In the genomic region with DNA sequence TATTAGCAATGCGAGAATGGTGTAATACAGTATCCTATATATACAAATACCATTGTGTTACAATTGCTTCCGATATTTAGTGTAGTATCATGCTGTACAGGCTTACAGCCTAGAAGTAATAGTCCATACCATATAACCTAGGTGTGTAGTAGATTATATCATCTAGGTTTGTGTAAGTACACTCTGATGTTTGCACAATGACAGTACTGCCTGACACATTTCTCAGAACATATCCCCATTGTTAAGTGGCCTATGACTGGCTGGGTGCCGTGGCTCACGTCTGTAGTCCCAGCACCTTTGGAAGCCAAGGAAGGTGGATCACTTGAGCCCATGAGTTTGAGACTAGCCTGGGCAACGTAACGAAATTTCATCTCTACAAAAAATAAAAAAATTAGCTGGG, we compare ENCODE assay signal across 24 cellular contexts.
DNase-seq lines count a peak whose midpoint lies in the region; ATAC-seq, FAIRE-seq and TF ChIP-seq lines count a peak whose summit lies in the region.
"Had no signal": no experiment of that assay in that cellular context is flagged by ENCODE, and none has a peak within 500 bp of the region (broad histone marks: within the 10 kb centered on the region; RNA-seq: fewer than 3 reads in every experiment).

No MANE protein-coding gene starts in this region.

- CTCF ChIA-PET in IMR-90 (lab: Yijun Ruan, JAX) = no interaction called here

- no peak overlapping the region for H2BK120ac ChIP-seq in IMR-90 (ENCODE audit: low read depth, low read length)

- no TSS peak for BruUV-seq in IMR-90 (replicated peaks; lab: Mats Ljungman, UMichigan)

- no peak overlapping the region for H4K5ac ChIP-seq in IMR-90 (ENCODE audit: low read depth, low read length)

- H3K4me1 Mint-ChIP-seq in immature natural killer cell = peaks cover 34 to 55% of the 10 kb centered on the region in 2 donors
- H3K4me1 Mint-ChIP-seq: B cell had no signal

- H3K14ac ChIP-seq in IMR-90 (replicated peaks; ENCODE audit: low read depth, low read length) = no peak overlapping the region

- no peak overlapping the region for H2BK15ac ChIP-seq in IMR-90 (ENCODE audit: low read depth, low read length)

- no peaks in the 10 kb centered on the region for H3K27me3 ChIP-seq in IMR-90 (ENCODE audit: control insufficient read depth, insufficient read depth, low read length)
- H3K27me3 ChIP-seq in transverse colon = no peaks in the 10 kb centered on the region
- H3K27me3 ChIP-seq in small intestine (ENCODE audit: control insufficient read depth in 2 of 2, insufficient read depth in 2 of 2, low read length in 2 of 2) = no peaks in the 10 kb centered on the region
- H3K27me3 ChIP-seq: BLaER1 had no signal

- POLR2A ChIA-PET in IMR-90 (lab: Charles Lee; ENCODE audit: unreplicated experiment) = no interaction called here

- H3K9me3 Mint-ChIP-seq in immature natural killer cell = peaks cover 0 to 5% (median 0%) of the 10 kb centered on the region in 6 donors
- H3K9me3 Mint-ChIP-seq: CD8-positive, alpha-beta T cell had no signal

- H3K27me3 Mint-ChIP-seq in immature natural killer cell (ENCODE audit: low read depth in 3 of 3) = peaks cover 0 to 1% (median 0%) of the 10 kb centered on the region in 3 donors
- H3K27me3 Mint-ChIP-seq: B cell; CD4-positive, CD25-positive, alpha-beta regulatory T cell had no signal

- intact Hi-C loops in IMR-90 (cut with micrococcal nuclease) = loop anchor here (5.0 kb wide), 1 partner anchor 43 kb away; no protein-coding TSS in a partner anchor
- intact Hi-C loops in left colon (cut with DNase I, micrococcal nuclease) = no loop called here
- intact Hi-C loops in transverse colon (cut with DNase I; ENCODE audit: low total_unique reads) = no loop called here

- no peak overlapping the region for H3K18ac ChIP-seq in IMR-90 (ENCODE audit: low read depth, low read length)

- no peak overlapping the region for H3K4me2 ChIP-seq in IMR-90 (ENCODE audit: low read depth, low read length)
- H3K4me2 ChIP-seq: BLaER1 had no signal

- H3K79me1 ChIP-seq in IMR-90 (ENCODE audit: low read depth in 1 of 2, low read length in 2 of 2) = peaks cover 3% of the 10 kb centered on the region in 2 experiments; a peak in 2 of 4 replicates

- H3K27ac ChIP-seq in IMR-90 (ENCODE audit: insufficient read depth, low read length) = no peak overlapping the region
- H3K27ac ChIP-seq in transverse colon = no peak overlapping the region
- H3K27ac ChIP-seq in small intestine (ENCODE audit: low read depth in 1 of 2, low read length in 1 of 2) = no peak overlapping the region
- H3K27ac ChIP-seq: 22Rv1, BLaER1, C4-2B, GM23248 had no signal

- H3K9me3 ChIP-seq in IMR-90 (ENCODE audit: control insufficient read depth, insufficient read depth, low read length) (no peaks in the 10 kb centered on the region), transverse colon (no peaks in the 10 kb centered on the region), small intestine (ENCODE audit: control insufficient read depth, low read depth) (no peaks in the 10 kb centered on the region)
- H3K9me3 ChIP-seq: Caco-2 had no signal

- TF ChIP-seq CTCF in IMR-90 (conservative IDR thresholded peaks at IDR 0.05; ENCODE audit: low read depth, low read length) (no peak), transverse colon (IDR thresholded peaks at IDR 0.05) (no peak)

- H3K4ac ChIP-seq in IMR-90 (ENCODE audit: low read depth, low read length) = no peak overlapping the region

- peak overlapping the region in 3 of 6 donors; percentile 3 to 82 (median 53) for H3K27ac Mint-ChIP-seq in immature natural killer cell
- H3K27ac Mint-ChIP-seq: B cell; CD4-positive, CD25-positive, alpha-beta regulatory T cell; CD8-positive, alpha-beta T cell had no signal

- TF ChIP-seq POLR2A in IMR-90 (IDR thresholded peaks at IDR 0.05; ENCODE audit: low read depth, low read length) (no peak), transverse colon (IDR thresholded peaks at IDR 0.05) (no peak)

- no peak overlapping the region for H3K23ac ChIP-seq in IMR-90 (ENCODE audit: low read depth, low read length)

- 100% methylated on average over 1 of the region's 6 CpGs; no CpG with 5 or more reads in 1 of the 2 experiments for WGBS in IMR-90 (ENCODE audit: extremely low coverage in 2 of 2, insufficient read length in 1 of 2), 2 experiments
- 82 to 83% methylated on average over 6 of the region's 6 CpGs for WGBS in transverse colon (ENCODE audit: low coverage in 1 of 2), 2 donors
- WGBS in small intestine, 3 donors = 79 to 95% (median 93%) methylated on average over 6 of the region's 6 CpGs

- peaks cover 3% of the 10 kb centered on the region; the same call in 1 of the 2 replicates for H3K36me3 ChIP-seq in IMR-90 (ENCODE audit: control insufficient read depth, insufficient read depth, low read length)
- H3K36me3 ChIP-seq in transverse colon = no peaks in the 10 kb centered on the region
- no peaks in the 10 kb centered on the region for H3K36me3 ChIP-seq in small intestine (ENCODE audit: control insufficient read depth in 2 of 2, insufficient read depth in 2 of 2, low read length in 2 of 2)

- TF ChIP-seq EP300 in transverse colon (IDR thresholded peaks at IDR 0.05; ENCODE audit: low read depth) = no peak

- H3K9ac ChIP-seq in IMR-90 (ENCODE audit: low read depth, low read length) = no peak overlapping the region
- H3K9ac ChIP-seq: BLaER1, GM23248 had no signal

- no peak for TF ChIP-seq RAD21 in IMR-90 (IDR thresholded peaks at IDR 0.05; ENCODE audit: low read length)

- H2AFZ ChIP-seq in IMR-90 (replicated peaks; ENCODE audit: low read length, poor library complexity) = no peak overlapping the region
- H2AFZ ChIP-seq: GM23248 had no signal

- H4K91ac ChIP-seq in IMR-90 (ENCODE audit: insufficient read depth, low read depth, low read length) = no peak overlapping the region

- ATAC-seq in IMR-90 (ENCODE audit: low read depth) (no peak), left colon (peak; percentile 90)
- ATAC-seq: CD8-positive, alpha-beta T cell; HCT116 had no signal

- H3K4me3 Mint-ChIP-seq in immature natural killer cell = no peak overlapping the region
- H3K4me3 Mint-ChIP-seq: B cell; CD4-positive, CD25-positive, alpha-beta regulatory T cell; CD8-positive, alpha-beta T cell; H9 had no signal

- peaks cover 21 to 27% (median 27%) of the 10 kb centered on the region in 3 donors for H3K36me3 Mint-ChIP-seq in immature natural killer cell

- peak; percentile 13 for DNase-seq in DMS53 (lab: John Stamatoyannopoulos, UW)
- DNase-seq in DMS53 treated with DMSO at 0.1 percent for 48 hours (lab: John Stamatoyannopoulos, UW; ENCODE audit: unreplicated experiment) = no peak
- no peak for DNase-seq in IMR-90
- DNase-seq in left colon = no peak
- peak; percentile 16 for DNase-seq in transverse colon
- DNase-seq in activated T-cell treated with anti-CD3 and anti-CD28 coated beads, Interleukin-2, amount 50 U/mL, for 1 hour = no peak
- DNase-seq in immature natural killer cell = no peak
- no peak for DNase-seq in small intestine
- DNase-seq: Caco-2; CD4-positive, CD25-positive, alpha-beta regulatory T cell; CD8-positive, alpha-beta T cell; DMS153; DMS79 treated with DMSO at 0.1 percent for 48 hours; GF-D8; GM23248; H9 had no signal

- H3K9me1 ChIP-seq in IMR-90 (ENCODE audit: insufficient read depth, low read length) = no peaks in the 10 kb centered on the region

- no peak overlapping the region for H2AK5ac ChIP-seq in IMR-90 (ENCODE audit: low read depth, low read length)

- H3K4me1 ChIP-seq in IMR-90 (ENCODE audit: control insufficient read depth, insufficient read depth, low read length) (no peaks in the 10 kb centered on the region), transverse colon (peaks cover 0 to 12% (median 6%) of the 10 kb centered on the region in 4 donors), small intestine (ENCODE audit: control insufficient read depth in 2 of 2, insufficient read depth in 1 of 2, low read depth in 1 of 2, low read length in 1 of 2) (peaks cover 0 to 4% of the 10 kb centered on the region in 2 donors)
- H3K4me1 ChIP-seq: BLaER1, Caco-2 had no signal

- no peaks in the 10 kb centered on the region for H4K20me1 ChIP-seq in IMR-90 (ENCODE audit: insufficient read depth, low read length)
- H4K20me1 ChIP-seq: BLaER1 had no signal

- H4K8ac ChIP-seq in IMR-90 (ENCODE audit: low read depth in 2 of 2, low read length in 2 of 2) = no peak overlapping the region

- FAIRE-seq in small intestine (lab: Jason Lieb, UNC) = no peak
- FAIRE-seq: A204.1, GM12892, H1 had no signal

- no peak overlapping the region for H3K56ac ChIP-seq in IMR-90 (ENCODE audit: extremely low read depth, insufficient read depth, low read length)

- H3K4me3 ChIP-seq in IMR-90 (ENCODE audit: insufficient read depth, low read depth, low read length) (no peak overlapping the region), transverse colon (no peak overlapping the region), small intestine (ENCODE audit: low read depth in 1 of 2, low read length in 2 of 2) (no peak overlapping the region)
- H3K4me3 ChIP-seq: BLaER1, GM23248 had no signal

- H2BK20ac ChIP-seq in IMR-90 (ENCODE audit: low read depth, low read length) = no peak overlapping the region

- peak overlapping the region; percentile 50 for H2AK9ac ChIP-seq in IMR-90 (replicated peaks; ENCODE audit: low read depth, low read length, poor library complexity)

- dilution Hi-C loops in IMR-90 (cut with HindIII; ENCODE audit: low sequenced_read_pairs, unreplicated experiment) = no loop called here

- in situ Hi-C loops in IMR-90 (cut with MboI; ENCODE audit: low sequenced_read_pairs) = no loop called here
- in situ Hi-C loops in transverse colon (cut with MboI; ENCODE audit: low pct_ligation_motif_present in 1 of 4, low pct_unique_long_range_greater_than_20kb in 1 of 4, low sequenced_read_pairs in 3 of 4) = no loop called here

- no peak overlapping the region for H2BK5ac ChIP-seq in IMR-90 (ENCODE audit: low read depth, low read length, poor library complexity, severe bottlenecking)

TF ChIP-seq in IMR-90, 13 proteins besides CTCF, POLR2A, EP300 and RAD21 (continues in another document):
- TF ChIP-seq BHLHE40 (IDR thresholded peaks at IDR 0.05; ENCODE audit: low read depth, low read length) (no peak), MAZ (IDR thresholded peaks at IDR 0.05; ENCODE audit: borderline replicate concordance, low read depth, low read length) (no peak), FOS (IDR thresholded peaks at IDR 0.05; ENCODE audit: low read depth, low read length) (no peak), CHD1 (IDR thresholded peaks at IDR 0.05; ENCODE audit: low read depth, low read length) (no peak), RFX5 (IDR thresholded peaks at IDR 0.05; ENCODE audit: low read depth, low read length) (no peak), RCOR1 (IDR thresholded peaks at IDR 0.05; ENCODE audit: insufficient replicate concordance, low read length) (no peak), MAFK (IDR thresholded peaks at IDR 0.05; ENCODE audit: low read depth, low read length) (no peak), SMC3 (IDR thresholded peaks at IDR 0.05; ENCODE audit: low read depth, low read length) (no peak), CEBPB (IDR thresholded peaks at IDR 0.05; ENCODE audit: low read depth, low read length) (no peak), MXI1 (IDR thresholded peaks at IDR 0.05; ENCODE audit: borderline replicate concordance, low read depth, low read length) (no peak)

Comparison
In these comparisons a context has a peak if more than half of its experiments do, and no peak if none do; other contexts are left out.
1. DNase-seq: peak in DMS53 (single experiment) and transverse colon (single experiment); none in DMS53 treated with DMSO at 0.1 percent for 48 hours (single experiment), IMR-90 (single experiment), left colon (0 of 2), activated T-cell treated with anti-CD3 and anti-CD28 coated beads, Interleukin-2, amount 50 U/mL, for 1 hour (single experiment), immature natural killer cell (0 of 3) and small intestine (single experiment).